ENCODE assay signal across 1 cellular context in the genomic region with DNA sequence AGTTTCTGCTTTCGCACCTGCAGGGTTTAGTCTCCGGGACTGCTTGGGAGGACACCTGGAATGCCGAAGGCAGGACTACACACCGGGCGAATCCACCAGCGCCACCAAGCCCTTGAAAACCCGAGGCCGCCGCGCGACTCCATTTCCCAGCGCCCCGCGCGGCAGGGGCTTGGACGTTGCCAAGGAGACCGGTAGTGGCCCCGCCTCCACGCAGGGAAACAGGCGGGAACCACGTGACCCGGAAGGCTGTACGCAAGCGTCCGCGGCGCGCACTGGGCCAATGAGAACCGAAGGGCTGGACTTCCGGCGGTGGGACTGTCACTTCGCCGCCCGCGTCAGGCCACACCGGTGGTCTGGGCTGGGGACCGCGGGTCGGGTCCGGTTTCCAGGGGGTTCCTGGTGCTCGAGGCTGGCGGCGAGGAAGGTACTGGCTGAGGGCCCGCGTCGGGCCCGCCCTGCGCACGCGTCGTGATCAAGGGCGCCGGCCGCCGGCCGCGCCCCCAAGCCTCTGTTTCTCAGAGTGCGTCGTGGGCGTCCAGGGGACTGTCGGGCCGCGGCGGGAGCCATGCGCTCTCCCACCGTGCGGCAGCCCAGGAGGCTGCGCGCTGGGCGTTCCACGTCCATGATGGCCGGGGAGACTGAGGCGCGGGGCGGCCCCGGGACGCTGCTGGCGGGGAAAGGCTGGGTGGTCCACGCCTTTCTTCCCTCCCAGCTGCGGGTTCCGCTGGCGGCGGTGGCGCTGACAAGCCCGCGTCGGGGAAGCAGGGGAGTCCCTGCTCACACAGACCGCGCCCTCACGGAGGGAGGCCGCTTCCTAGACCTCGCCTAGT.
TF ChIP-seq lines count a peak whose summit lies in the region.

Gene ZNF324 (plus strand): TSS at position 321 of the 830 bp plus-strand sequence. CDS start 2,106 bp downstream, outside the sequence.

TF ChIP-seq in GM12878, 131 proteins besides CTCF, POLR2A, EP300 and RAD21 (continued from another document and continues in another):
- TF ChIP-seq ZBTB40 (IDR thresholded peaks at IDR 0.05; ENCODE audit: borderline replicate concordance) (peak; percentile 81; the same call in 1 of the 2 replicates), NBN (IDR thresholded peaks at IDR 0.05) (no peak), ZBED1 (IDR thresholded peaks at IDR 0.05; ENCODE audit: borderline replicate concordance) (no peak), FOS (IDR thresholded peaks at IDR 0.05; ENCODE audit: borderline replicate concordance, extremely low read depth, insufficient read length) (no peak), CEBPB (IDR thresholded peaks at IDR 0.05; ENCODE audit: borderline replicate concordance in 1 of 2, low read depth in 2 of 2, low read length in 2 of 2) (no peak), BHLHE40 (IDR thresholded peaks at IDR 0.05; ENCODE audit: borderline replicate concordance in 1 of 2, low read depth in 2 of 2, low read length in 1 of 2) (peak; percentile 42 to 77; a peak in 3 of 4 replicates), MEF2B (IDR thresholded peaks at IDR 0.05; ENCODE audit: partially characterized antibody, poor library complexity, severe bottlenecking) (peak; percentile 39), MEF2A (IDR thresholded peaks at IDR 0.05; ENCODE audit: insufficient read depth, low read depth, low read length) (no peak), TCF12 (IDR thresholded peaks at IDR 0.05; ENCODE audit: low read depth, low read length) (0 out of 2 replicates have a peak, but pooled peaks have one; percentile 4), RAD51 (IDR thresholded peaks at IDR 0.05) (peak; percentile 98), ZZZ3 (IDR thresholded peaks at IDR 0.05; ENCODE audit: control insufficient read depth, insufficient read length, low read depth) (no peak), SMAD1 (IDR thresholded peaks at IDR 0.05; ENCODE audit: low read depth, partially characterized antibody) (no peak), PAX5 (IDR thresholded peaks at IDR 0.05; ENCODE audit: borderline replicate concordance, low read depth, low read length) (no peak), KDM1A (IDR thresholded peaks at IDR 0.05; ENCODE audit: borderline replicate concordance) (no peak), GABPA (IDR thresholded peaks at IDR 0.05; ENCODE audit: low read depth) (peak; percentile 82), YBX1 (IDR thresholded peaks at IDR 0.05) (no peak), IKZF1 (conservative IDR thresholded peaks at IDR 0.05) (peak; percentile 81), NRF1 (conservative IDR thresholded peaks at IDR 0.05; ENCODE audit: low read depth, low read length) (no peak), ZNF207 (IDR thresholded peaks at IDR 0.05; ENCODE audit: borderline replicate concordance) (peak; percentile 66), SIN3A (IDR thresholded peaks at IDR 0.05; ENCODE audit: low read depth, low read length) (peak; percentile 73; the same call in 1 of the 2 replicates), MAX (IDR thresholded peaks at IDR 0.05; ENCODE audit: low read depth, low read length) (peak; percentile 83), HCFC1 (IDR thresholded peaks at IDR 0.05; ENCODE audit: low read length) (peak; percentile 84), SRF (IDR thresholded peaks at IDR 0.05; ENCODE audit: low read depth in 2 of 2, low read length in 2 of 2) (no peak), CBFB (IDR thresholded peaks at IDR 0.05; ENCODE audit: low read depth) (no peak), STAT1 (conservative IDR thresholded peaks at IDR 0.05) (no peak; the same call in 1 of the 2 replicates), MTA2 (IDR thresholded peaks at IDR 0.05; ENCODE audit: low read depth) (no peak), SP1 (IDR thresholded peaks at IDR 0.05; ENCODE audit: low read depth, low read length) (peak; percentile 69), ELK1 (IDR thresholded peaks at IDR 0.05; ENCODE audit: low read depth, low read length) (peak; percentile 86), KLF5 (IDR thresholded peaks at IDR 0.05; ENCODE audit: partially characterized antibody) (no peak), YY1 (IDR thresholded peaks at IDR 0.05; ENCODE audit: low read depth, low read length) (peak; percentile 75; the same call in 1 of the 2 replicates), BRCA1 (IDR thresholded peaks at IDR 0.05; ENCODE audit: low read depth, low read length) (no peak), SUPT20H (IDR thresholded peaks at IDR 0.05; ENCODE audit: borderline replicate concordance, control insufficient read depth, low read depth, low read length) (no peak), HDGF (IDR thresholded peaks at IDR 0.05) (peak; percentile 36; the same call in 1 of the 2 replicates), CBX3 (IDR thresholded peaks at IDR 0.05; ENCODE audit: borderline replicate concordance, low read depth) (no peak), EGR1 (IDR thresholded peaks at IDR 0.05; ENCODE audit: borderline replicate concordance in 1 of 2, low read depth in 2 of 2, low read length in 2 of 2) (peak in 1 of 2 experiments; percentile 57; a peak in 1 of 3 replicates), RELA (IDR thresholded peaks at IDR 0.05; ENCODE audit: borderline replicate concordance, partially characterized antibody) (peak; percentile 71), CREM (IDR thresholded peaks at IDR 0.05; ENCODE audit: low read depth) (peak; percentile 72)
- TF ChIP-seq, protein P1, sequence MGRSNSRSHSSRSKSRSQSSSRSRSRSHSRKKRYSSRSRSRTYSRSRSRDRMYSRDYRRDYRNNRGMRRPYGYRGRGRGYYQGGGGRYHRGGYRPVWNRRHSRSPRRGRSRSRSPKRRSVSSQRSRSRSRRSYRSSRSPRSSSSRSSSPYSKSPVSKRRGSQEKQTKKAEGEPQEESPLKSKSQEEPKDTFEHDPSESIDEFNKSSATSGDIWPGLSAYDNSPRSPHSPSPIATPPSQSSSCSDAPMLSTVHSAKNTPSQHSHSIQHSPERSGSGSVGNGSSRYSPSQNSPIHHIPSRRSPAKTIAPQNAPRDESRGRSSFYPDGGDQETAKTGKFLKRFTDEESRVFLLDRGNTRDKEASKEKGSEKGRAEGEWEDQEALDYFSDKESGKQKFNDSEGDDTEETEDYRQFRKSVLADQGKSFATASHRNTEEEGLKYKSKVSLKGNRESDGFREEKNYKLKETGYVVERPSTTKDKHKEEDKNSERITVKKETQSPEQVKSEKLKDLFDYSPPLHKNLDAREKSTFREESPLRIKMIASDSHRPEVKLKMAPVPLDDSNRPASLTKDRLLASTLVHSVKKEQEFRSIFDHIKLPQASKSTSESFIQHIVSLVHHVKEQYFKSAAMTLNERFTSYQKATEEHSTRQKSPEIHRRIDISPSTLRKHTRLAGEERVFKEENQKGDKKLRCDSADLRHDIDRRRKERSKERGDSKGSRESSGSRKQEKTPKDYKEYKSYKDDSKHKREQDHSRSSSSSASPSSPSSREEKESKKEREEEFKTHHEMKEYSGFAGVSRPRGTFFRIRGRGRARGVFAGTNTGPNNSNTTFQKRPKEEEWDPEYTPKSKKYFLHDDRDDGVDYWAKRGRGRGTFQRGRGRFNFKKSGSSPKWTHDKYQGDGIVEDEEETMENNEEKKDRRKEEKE (IDR thresholded peaks at IDR 0.05), result no peak
- TF ChIP-seq, protein P2, sequence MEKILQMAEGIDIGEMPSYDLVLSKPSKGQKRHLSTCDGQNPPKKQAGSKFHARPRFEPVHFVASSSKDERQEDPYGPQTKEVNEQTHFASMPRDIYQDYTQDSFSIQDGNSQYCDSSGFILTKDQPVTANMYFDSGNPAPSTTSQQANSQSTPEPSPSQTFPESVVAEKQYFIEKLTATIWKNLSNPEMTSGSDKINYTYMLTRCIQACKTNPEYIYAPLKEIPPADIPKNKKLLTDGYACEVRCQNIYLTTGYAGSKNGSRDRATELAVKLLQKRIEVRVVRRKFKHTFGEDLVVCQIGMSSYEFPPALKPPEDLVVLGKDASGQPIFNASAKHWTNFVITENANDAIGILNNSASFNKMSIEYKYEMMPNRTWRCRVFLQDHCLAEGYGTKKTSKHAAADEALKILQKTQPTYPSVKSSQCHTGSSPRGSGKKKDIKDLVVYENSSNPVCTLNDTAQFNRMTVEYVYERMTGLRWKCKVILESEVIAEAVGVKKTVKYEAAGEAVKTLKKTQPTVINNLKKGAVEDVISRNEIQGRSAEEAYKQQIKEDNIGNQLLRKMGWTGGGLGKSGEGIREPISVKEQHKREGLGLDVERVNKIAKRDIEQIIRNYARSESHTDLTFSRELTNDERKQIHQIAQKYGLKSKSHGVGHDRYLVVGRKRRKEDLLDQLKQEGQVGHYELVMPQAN (conservative IDR thresholded peaks at IDR 0.05), result peak; percentile 96
- TF ChIP-seq, protein P3, sequence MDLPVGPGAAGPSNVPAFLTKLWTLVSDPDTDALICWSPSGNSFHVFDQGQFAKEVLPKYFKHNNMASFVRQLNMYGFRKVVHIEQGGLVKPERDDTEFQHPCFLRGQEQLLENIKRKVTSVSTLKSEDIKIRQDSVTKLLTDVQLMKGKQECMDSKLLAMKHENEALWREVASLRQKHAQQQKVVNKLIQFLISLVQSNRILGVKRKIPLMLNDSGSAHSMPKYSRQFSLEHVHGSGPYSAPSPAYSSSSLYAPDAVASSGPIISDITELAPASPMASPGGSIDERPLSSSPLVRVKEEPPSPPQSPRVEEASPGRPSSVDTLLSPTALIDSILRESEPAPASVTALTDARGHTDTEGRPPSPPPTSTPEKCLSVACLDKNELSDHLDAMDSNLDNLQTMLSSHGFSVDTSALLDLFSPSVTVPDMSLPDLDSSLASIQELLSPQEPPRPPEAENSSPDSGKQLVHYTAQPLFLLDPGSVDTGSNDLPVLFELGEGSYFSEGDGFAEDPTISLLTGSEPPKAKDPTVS (IDR thresholded peaks at IDR 0.05; ENCODE audit: low read depth, low read length), result no peak
- TF ChIP-seq, protein P4, sequence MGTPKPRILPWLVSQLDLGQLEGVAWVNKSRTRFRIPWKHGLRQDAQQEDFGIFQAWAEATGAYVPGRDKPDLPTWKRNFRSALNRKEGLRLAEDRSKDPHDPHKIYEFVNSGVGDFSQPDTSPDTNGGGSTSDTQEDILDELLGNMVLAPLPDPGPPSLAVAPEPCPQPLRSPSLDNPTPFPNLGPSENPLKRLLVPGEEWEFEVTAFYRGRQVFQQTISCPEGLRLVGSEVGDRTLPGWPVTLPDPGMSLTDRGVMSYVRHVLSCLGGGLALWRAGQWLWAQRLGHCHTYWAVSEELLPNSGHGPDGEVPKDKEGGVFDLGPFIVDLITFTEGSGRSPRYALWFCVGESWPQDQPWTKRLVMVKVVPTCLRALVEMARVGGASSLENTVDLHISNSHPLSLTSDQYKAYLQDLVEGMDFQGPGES (IDR thresholded peaks at IDR 0.05), result peak; percentile 57; the same call in 1 of the 2 replicates
- TF ChIP-seq, protein P5, sequence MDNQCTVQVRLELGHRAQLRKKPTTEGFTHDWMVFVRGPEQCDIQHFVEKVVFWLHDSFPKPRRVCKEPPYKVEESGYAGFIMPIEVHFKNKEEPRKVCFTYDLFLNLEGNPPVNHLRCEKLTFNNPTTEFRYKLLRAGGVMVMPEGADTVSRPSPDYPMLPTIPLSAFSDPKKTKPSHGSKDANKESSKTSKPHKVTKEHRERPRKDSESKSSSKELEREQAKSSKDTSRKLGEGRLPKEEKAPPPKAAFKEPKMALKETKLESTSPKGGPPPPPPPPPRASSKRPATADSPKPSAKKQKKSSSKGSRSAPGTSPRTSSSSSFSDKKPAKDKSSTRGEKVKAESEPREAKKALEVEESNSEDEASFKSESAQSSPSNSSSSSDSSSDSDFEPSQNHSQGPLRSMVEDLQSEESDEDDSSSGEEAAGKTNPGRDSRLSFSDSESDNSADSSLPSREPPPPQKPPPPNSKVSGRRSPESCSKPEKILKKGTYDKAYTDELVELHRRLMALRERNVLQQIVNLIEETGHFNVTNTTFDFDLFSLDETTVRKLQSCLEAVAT (IDR thresholded peaks at IDR 0.05), result no peak
